ENCODE assay signal across 1 cellular context in the genomic region with DNA sequence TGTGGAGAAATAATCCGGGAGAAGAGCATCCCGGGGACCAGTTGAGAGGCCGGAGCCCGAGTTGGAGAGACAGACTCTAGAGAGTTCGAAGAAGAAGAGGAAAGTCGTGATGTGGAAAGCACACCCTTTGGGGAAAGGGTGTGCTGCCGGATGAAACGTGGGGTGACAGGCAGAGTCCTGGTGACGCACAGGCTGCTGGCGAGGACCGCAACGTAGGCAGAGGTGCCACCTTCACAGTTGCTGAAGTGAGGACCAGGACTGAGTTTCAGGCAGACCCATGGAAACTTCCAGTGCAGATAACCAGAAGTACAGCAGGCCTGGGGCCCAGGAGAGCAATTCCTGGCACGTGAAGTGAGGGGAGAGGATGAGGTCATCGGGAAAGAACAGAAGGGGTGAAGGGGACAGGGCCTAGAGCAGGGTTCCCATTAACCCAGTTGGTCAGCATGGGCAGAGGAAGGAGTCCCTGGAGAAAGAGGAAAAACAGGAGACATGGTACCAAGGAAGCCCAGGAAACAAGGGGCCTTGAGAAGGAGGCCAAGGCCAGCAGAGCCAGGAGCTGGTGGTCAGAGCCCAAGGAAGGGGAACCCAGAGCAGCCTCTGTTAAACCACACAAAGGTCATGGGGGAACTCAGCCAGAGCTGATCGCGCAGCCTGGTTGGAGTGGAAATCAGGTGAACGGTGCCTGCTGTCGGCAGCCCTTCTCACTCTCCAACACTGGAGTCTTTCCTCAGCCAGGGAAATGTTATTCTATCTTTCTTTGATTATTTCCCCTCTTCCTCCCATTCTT.
A peak's percentile ranks its signal among the peaks of the same experiment; 100 is the strongest.
TF ChIP-seq lines count a peak whose summit lies in the region.

No MANE protein-coding gene starts in this region.

TF ChIP-seq in HEK293, 187 proteins besides CTCF, POLR2A, EP300 and RAD21 (continued from another document):
- TF ChIP-seq, protein P1, sequence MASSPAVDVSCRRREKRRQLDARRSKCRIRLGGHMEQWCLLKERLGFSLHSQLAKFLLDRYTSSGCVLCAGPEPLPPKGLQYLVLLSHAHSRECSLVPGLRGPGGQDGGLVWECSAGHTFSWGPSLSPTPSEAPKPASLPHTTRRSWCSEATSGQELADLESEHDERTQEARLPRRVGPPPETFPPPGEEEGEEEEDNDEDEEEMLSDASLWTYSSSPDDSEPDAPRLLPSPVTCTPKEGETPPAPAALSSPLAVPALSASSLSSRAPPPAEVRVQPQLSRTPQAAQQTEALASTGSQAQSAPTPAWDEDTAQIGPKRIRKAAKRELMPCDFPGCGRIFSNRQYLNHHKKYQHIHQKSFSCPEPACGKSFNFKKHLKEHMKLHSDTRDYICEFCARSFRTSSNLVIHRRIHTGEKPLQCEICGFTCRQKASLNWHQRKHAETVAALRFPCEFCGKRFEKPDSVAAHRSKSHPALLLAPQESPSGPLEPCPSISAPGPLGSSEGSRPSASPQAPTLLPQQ (tag by site-specific recombination; IDR thresholded peaks at IDR 0.05): peak; percentile 31; the same call in 1 of the 2 replicates
